17 cellular contexts compared by ENCODE assay signal in the genomic region with DNA sequence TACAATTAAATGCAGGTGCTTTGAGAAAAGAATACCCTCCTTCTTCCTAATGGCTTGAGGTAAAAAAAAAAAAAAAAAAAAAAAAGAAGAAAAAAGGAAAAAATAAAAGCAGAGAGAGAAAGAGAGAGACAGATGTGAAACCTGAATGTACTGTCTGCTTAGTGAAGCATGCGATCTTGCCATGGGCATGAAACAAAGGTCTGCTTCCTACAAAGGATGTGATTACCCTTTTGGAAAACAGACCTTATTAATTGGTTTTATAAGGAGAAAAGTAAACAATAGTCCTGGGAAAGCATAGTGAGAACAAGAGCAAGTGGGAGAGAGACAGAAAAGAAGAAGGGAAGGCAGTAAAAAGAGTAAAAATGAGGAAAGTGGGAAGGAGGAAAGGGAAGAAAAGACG.
"Had no signal": no experiment of that assay in that cellular context is flagged by ENCODE, and none has a peak within 500 bp of the region (broad histone marks: within the 10 kb centered on the region; RNA-seq: fewer than 3 reads in every experiment).

No MANE protein-coding gene starts in this region.

- H3K4me1 ChIP-seq: body of pancreas, esophagus squamous epithelium, heart right ventricle, lower lobe of right lung, right atrium auricular region, tibial nerve had no signal

- ATAC-seq: activated CD8-positive, alpha-beta T cell treated with anti-CD3 and anti-CD28 coated beads, Interleukin-2, amount 10 ng/mL, durations not matched to agents 7 days and 5 days; body of pancreas; effector memory CD8-positive, alpha-beta T cell; heart right ventricle; lower lobe of right lung; natural killer cell; stimulated activated naive CD8-positive, alpha-beta T cell treated with anti-CD3 and anti-CD28 coated beads, Interleukin-15, Interleukin-2, amounts not matched to agents 100 U/mL and 50 U/mL, for 24 hours had no signal

- H3K4me3 ChIP-seq: body of pancreas, esophagus squamous epithelium, heart right ventricle, lower lobe of right lung, right atrium auricular region, tibial nerve had no signal

- H3K27ac ChIP-seq: body of pancreas, esophagus squamous epithelium, heart right ventricle, lower lobe of right lung, right atrium auricular region, tibial nerve had no signal

- DNase-seq: activated B cell treated with CpG ODN at 0.5 μM for 24 hours; activated CD4-positive, alpha-beta T cell treated with anti-CD3 and anti-CD28 coated beads for 48 hours; activated CD8-positive, alpha-beta T cell treated with anti-CD3 and anti-CD28 coated beads, Interleukin-2, amount 10 ng/mL, durations not matched to agents 7 days and 5 days; activated naive CD4-positive, alpha-beta T cell treated with Interleukin-2 at 50 U/mL for 16 hours; activated naive CD8-positive, alpha-beta T cell treated with anti-CD3 and anti-CD28 coated beads, Interleukin-2, amount 10 ng/mL, durations not matched to agents 7 days and 5 days; activated T-cell treated with anti-CD3 and anti-CD28 coated beads, Interleukin-2, amount 50 U/mL, for 24 hours; amygdala; body of pancreas; effector memory CD8-positive, alpha-beta T cell; esophagus squamous epithelium; heart right ventricle; lower lobe of right lung; natural killer cell; nucleus accumbens; stimulated activated naive CD8-positive, alpha-beta T cell treated with anti-CD3 and anti-CD28 coated beads, Interleukin-15, Interleukin-2, amounts not matched to agents 100 U/mL and 50 U/mL, for 24 hours had no signal

- H3K27me3 ChIP-seq: body of pancreas, esophagus squamous epithelium, heart right ventricle, right atrium auricular region, tibial nerve had no signal

- H3K9me3 ChIP-seq: body of pancreas, esophagus squamous epithelium, lower lobe of right lung, tibial nerve had no signal

- H3K36me3 ChIP-seq: esophagus squamous epithelium, heart right ventricle, lower lobe of right lung, right atrium auricular region, tibial nerve had no signal
